In genomic region chr3:61521229-61521628, GRCh38 we compare ENCODE assay signal across 10 cellular contexts. TPM values are rescaled to one million over a fixed set of nuclear protein-coding genes. Genes with fewer than 3 reads are reported as not detected.
DNase-seq lines count a peak whose midpoint lies in the region; ATAC-seq, FAIRE-seq and TF ChIP-seq lines count a peak whose summit lies in the region.
"Had no signal": no experiment of that assay in that cellular context is flagged by ENCODE, and none has a peak within 500 bp of the region (broad histone marks: within the 10 kb centered on the region; RNA-seq: fewer than 3 reads in every experiment).

No MANE protein-coding gene starts in this region.

- intact Hi-C loops in activated B cell treated with CpG ODN at 0.5 μM for 24 hours (cut with micrococcal nuclease) (loop anchor here (5.0 kb wide), 1 partner anchor 269 kb away; the partner anchor contains the start of gene FHIT), kidney (cut with DNase I) (no loop called here)

- H3K36me3 Mint-ChIP-seq in activated naive CD4-positive, alpha-beta T cell treated with anti-CD3 and anti-CD28 coated beads, Interleukin-2, amount 10 ng/mL, durations not matched to agents 7 days and 5 days: no peaks in the 10 kb centered on the region
- H3K36me3 Mint-ChIP-seq in activated B cell treated with CpG ODN at 0.5 μM for 24 hours (ENCODE audit: low read depth): no peaks in the 10 kb centered on the region

- peak; percentile 30 for DNase-seq in activated naive CD4-positive, alpha-beta T cell treated with anti-CD3 and anti-CD28 coated beads, Interleukin-2, amount 10 ng/mL, durations not matched to agents 7 days and 5 days
- no peak for DNase-seq in activated naive CD4-positive, alpha-beta T cell (lab: John Stamatoyannopoulos, UW)
- DNase-seq in activated B cell treated with CpG ODN at 0.5 μM for 24 hours: no peak
- DNase-seq in stimulated activated naive CD8-positive, alpha-beta T cell treated with anti-CD3 and anti-CD28 coated beads, Interleukin-15, Interleukin-2, amounts not matched to agents 100 U/mL and 50 U/mL, for 24 hours: peak; percentile 27
- no peak for DNase-seq in amniotic stem cell (lab: John Stamatoyannopoulos, UW)
- no peak for DNase-seq in HPDE6-E6E7 (ENCODE audit: extremely low spot score)
- DNase-seq in kidney: no peak
- DNase-seq: cerebellar nuclear complex, islet precursor cell had no signal

- no peak for TF ChIP-seq CTCF in activated B cell treated with CpG ODN at 0.5 μM for 24 hours (IDR thresholded peaks at IDR 0.05)
- no peak for TF ChIP-seq CTCF in kidney (IDR thresholded peaks at IDR 0.05; ENCODE audit: borderline replicate concordance, extremely low read depth, insufficient read depth)

- H3K4me3 ChIP-seq in kidney (ENCODE audit: low read length in 2 of 2): no peak overlapping the region

- H3K27ac ChIP-seq in kidney (ENCODE audit: low read depth in 2 of 2, low read length in 2 of 2): no peak overlapping the region

- peaks cover 16% of the 10 kb centered on the region for H3K4me1 Mint-ChIP-seq in activated naive CD4-positive, alpha-beta T cell treated with anti-CD3 and anti-CD28 coated beads, Interleukin-2, amount 10 ng/mL, durations not matched to agents 7 days and 5 days
- H3K4me1 Mint-ChIP-seq in activated B cell treated with CpG ODN at 0.5 μM for 24 hours: peaks cover 13% of the 10 kb centered on the region

- ATAC-seq in HG02852 (IDR thresholded peaks at IDR 0.05; ENCODE audit: unreplicated experiment): peak; percentile 96
- peak; percentile 83 for ATAC-seq in activated B cell treated with CpG ODN at 0.5 μM for 24 hours (ENCODE audit: low read depth)
- peak; percentile 97 for ATAC-seq in stimulated activated naive CD8-positive, alpha-beta T cell treated with anti-CD3 and anti-CD28 coated beads, Interleukin-15, Interleukin-2, amounts not matched to agents 100 U/mL and 50 U/mL, for 24 hours

- no peaks in the 10 kb centered on the region for H3K36me3 ChIP-seq in kidney (ENCODE audit: control insufficient read depth in 1 of 2, insufficient read depth in 2 of 2, low read length in 2 of 2)

- peaks cover 0 to 8% of the 10 kb centered on the region in 2 donors for H3K4me1 ChIP-seq in kidney (ENCODE audit: control insufficient read depth in 1 of 2, insufficient read depth in 1 of 2, low read depth in 1 of 2, low read length in 2 of 2)

- CTCF ChIA-PET in activated naive CD4-positive, alpha-beta T cell treated with anti-CD3 and anti-CD28 coated beads, Interleukin-2, amount 10 ng/mL, durations not matched to agents 7 days and 5 days (lab: Charles Lee): no interaction called here
- CTCF ChIA-PET in activated B cell treated with CpG ODN at 0.5 μM for 24 hours (lab: Charles Lee): interaction anchor here (1.3 kb wide), 1 partner anchor 9 kb away, joined by 6 read pairs; no protein-coding TSS in a partner anchor

- no peaks in the 10 kb centered on the region for H3K27me3 Mint-ChIP-seq in activated naive CD4-positive, alpha-beta T cell treated with anti-CD3 and anti-CD28 coated beads, Interleukin-2, amount 10 ng/mL, durations not matched to agents 7 days and 5 days
- no peaks in the 10 kb centered on the region for H3K27me3 Mint-ChIP-seq in activated B cell treated with CpG ODN at 0.5 μM for 24 hours

- H3K9ac ChIP-seq in kidney (ENCODE audit: low read length in 2 of 2): no peak overlapping the region

- H3K9me3 ChIP-seq in kidney (ENCODE audit: control insufficient read depth in 1 of 2, low read length in 2 of 2): no peaks in the 10 kb centered on the region

- no peaks in the 10 kb centered on the region for H3K9me3 Mint-ChIP-seq in activated naive CD4-positive, alpha-beta T cell treated with anti-CD3 and anti-CD28 coated beads, Interleukin-2, amount 10 ng/mL, durations not matched to agents 7 days and 5 days
- H3K9me3 Mint-ChIP-seq in activated B cell treated with CpG ODN at 0.5 μM for 24 hours: peaks cover 2% of the 10 kb centered on the region

- FAIRE-seq in kidney (lab: Jason Lieb, UNC): no peak

- H3K27ac Mint-ChIP-seq in activated naive CD4-positive, alpha-beta T cell treated with anti-CD3 and anti-CD28 coated beads, Interleukin-2, amount 10 ng/mL, durations not matched to agents 7 days and 5 days: no peak overlapping the region
- H3K27ac Mint-ChIP-seq in activated B cell treated with CpG ODN at 0.5 μM for 24 hours: peak overlapping the region; percentile 25

- no peak overlapping the region for H3K4me3 Mint-ChIP-seq in activated naive CD4-positive, alpha-beta T cell treated with anti-CD3 and anti-CD28 coated beads, Interleukin-2, amount 10 ng/mL, durations not matched to agents 7 days and 5 days
- H3K4me3 Mint-ChIP-seq in activated B cell treated with CpG ODN at 0.5 μM for 24 hours: no peak overlapping the region

- POLR2A ChIA-PET in activated B cell treated with CpG ODN at 0.5 μM for 24 hours (lab: Charles Lee): no interaction called here

RNA-seq across cellular contexts. Expression of gene PTPRG, which starts 40.1 kb away (rescaled TPM):
- total RNA-seq in activated B cell treated with CpG ODN at 0.5 μM for 24 hours (0.22 and 0.56 TPM in 2 replicates), kidney (154 TPM)
- 9.2 TPM for polyA plus RNA-seq in kidney (ENCODE audit: insufficient read depth, low read depth, low replicate concordance)

Comparison
In these comparisons a context has a peak if more than half of its experiments do, and no peak if none do; other contexts are left out.
1. DNase-seq: peak in activated naive CD4-positive, alpha-beta T cell treated with anti-CD3 and anti-CD28 coated beads, Interleukin-2, amount 10 ng/mL, durations not matched to agents 7 days and 5 days (single experiment) and stimulated activated naive CD8-positive, alpha-beta T cell treated with anti-CD3 and anti-CD28 coated beads, Interleukin-15, Interleukin-2, amounts not matched to agents 100 U/mL and 50 U/mL, for 24 hours (single experiment); none in activated naive CD4-positive, alpha-beta T cell (0 of 4), activated B cell treated with CpG ODN at 0.5 μM for 24 hours (single experiment), amniotic stem cell (single experiment), HPDE6-E6E7 (single experiment) and kidney (single experiment).
2. RNA of gene PTPRG, which starts 40.1 kb away (total RNA-seq): 154 TPM in kidney (single experiment); 0.22 to 0.56 TPM in activated B cell treated with CpG ODN at 0.5 μM for 24 hours; every median in the first group is over 10 times any median in the second.
3. Peak in every context shown above with its lines, with median percentiles within 50 percentile points of each other: ATAC-seq.